ENCODE assay signal across 17 cellular contexts in genomic region chr4:147739239-147739823, GRCh38.
"Had no signal": no experiment of that assay in that cellular context is flagged by ENCODE, and none has a peak within 500 bp of the region (broad histone marks: within the 10 kb centered on the region; RNA-seq: fewer than 3 reads in every experiment).

No MANE protein-coding gene starts in this region.

- H3K36me3 ChIP-seq: adrenal gland, gastrocnemius medialis, prostate gland, spleen had no signal

- H3K4me3 ChIP-seq: adrenal gland, dorsolateral prefrontal cortex, gastrocnemius medialis, prostate gland, spleen, testis had no signal

- H3K4me1 ChIP-seq: prostate gland had no signal

- H3K27ac ChIP-seq: adrenal gland, dorsolateral prefrontal cortex, gastrocnemius medialis, prostate gland, spleen, testis had no signal

- H3K27me3 ChIP-seq: adrenal gland, gastrocnemius medialis, testis had no signal

- H3K9me3 ChIP-seq: adrenal gland, gastrocnemius medialis, prostate gland, spleen, testis had no signal

- ATAC-seq: gastrocnemius medialis, sciatic nerve, WTC11 had no signal

- DNase-seq: activated CD4-positive, alpha-beta memory T cell treated with anti-CD3 and anti-CD28 coated beads, Interleukin-2, amount 10 ng/mL, durations not matched to agents 7 days and 5 days; activated CD4-positive, alpha-beta T cell treated with anti-CD3 and anti-CD28 coated beads for 4 hours; activated effector memory CD4-positive, alpha-beta T cell treated with anti-CD3 and anti-CD28 coated beads, Interleukin-2, amount 50 U/mL, for 16 hours; activated T-cell treated with anti-CD3 and anti-CD28 coated beads, Interleukin-2, amount 50 U/mL, for 48 hours; adrenal gland; cerebellar nuclear complex; dorsolateral prefrontal cortex; endodermal cell; gastrocnemius medialis; kidney; nephron progenitor cell; occipital lobe; spleen; testis had no signal
